1 cellular context compared by ENCODE assay signal in the genomic region with DNA sequence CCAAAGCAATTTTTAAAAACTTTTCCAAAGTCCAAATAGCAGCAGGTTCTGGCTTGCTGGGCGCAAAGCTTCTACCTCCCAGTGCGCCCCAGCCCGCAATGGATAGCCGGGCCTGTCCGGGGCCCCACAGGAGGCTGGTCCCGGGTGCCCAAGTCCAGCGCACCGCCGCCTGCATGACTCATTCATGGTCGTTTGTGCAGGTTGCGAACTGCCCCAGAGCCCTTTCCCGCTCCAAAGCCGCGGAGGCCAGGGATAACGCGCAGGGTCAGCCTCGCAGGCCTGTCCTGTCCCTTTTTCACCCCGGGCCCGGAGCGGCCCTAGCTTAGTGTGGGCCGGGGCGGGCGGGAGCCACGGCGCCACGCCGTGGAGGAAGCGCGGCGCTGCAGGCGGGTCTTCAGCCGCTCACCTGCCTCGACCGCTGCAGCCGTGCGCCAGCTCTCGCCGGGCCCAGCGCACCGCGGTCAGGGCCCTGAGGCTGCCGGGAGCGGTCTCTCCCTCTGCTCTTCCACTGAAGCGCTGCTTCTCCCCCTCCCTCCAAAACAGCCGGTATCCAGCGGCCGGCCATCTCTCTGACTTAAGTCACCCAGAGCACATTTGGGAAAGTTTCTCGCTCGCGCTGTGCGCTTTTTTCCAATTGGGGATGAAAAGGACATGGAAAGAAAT.
A peak's percentile ranks its signal among the peaks of the same experiment; 100 is the strongest.
TF ChIP-seq lines count a peak whose summit lies in the region.

No MANE protein-coding gene starts in this region.

TF ChIP-seq in HepG2, 621 proteins besides CTCF, POLR2A, EP300 and RAD21 (continued from another document and continues in another):
- TF ChIP-seq MIER3 (CRISPR knock-in tag; IDR thresholded peaks at IDR 0.05; ENCODE audit: borderline replicate concordance) (no peak), HNF4G (IDR thresholded peaks at IDR 0.05; ENCODE audit: borderline replicate concordance, low read depth, low read length) (no peak), HNF4G (CRISPR knock-in tag; IDR thresholded peaks at IDR 0.05; ENCODE audit: borderline replicate concordance, low read depth) (no peak), ZNF251 (CRISPR knock-in tag; IDR thresholded peaks at IDR 0.05) (no peak), ZNF616 (CRISPR knock-in tag; IDR thresholded peaks at IDR 0.05; ENCODE audit: low read depth) (no peak), FOXJ3 (CRISPR knock-in tag; IDR thresholded peaks at IDR 0.05; ENCODE audit: borderline replicate concordance) (no peak), SNRNP70 (IDR thresholded peaks at IDR 0.05; ENCODE audit: low read depth, low read length) (no peak), JUND (CRISPR knock-in tag; IDR thresholded peaks at IDR 0.05) (peak; percentile 49; the same call in 1 of the 2 replicates), MAFF (IDR thresholded peaks at IDR 0.05; ENCODE audit: low read depth, low read length) (no peak), NR2C2 (CRISPR knock-in tag; IDR thresholded peaks at IDR 0.05; ENCODE audit: borderline replicate concordance) (no peak), KAT7 (CRISPR knock-in tag; IDR thresholded peaks at IDR 0.05; ENCODE audit: borderline replicate concordance) (no peak), MTA1 (CRISPR knock-in tag; IDR thresholded peaks at IDR 0.05; ENCODE audit: borderline replicate concordance) (no peak), ATF7-NPFF (CRISPR knock-in tag; IDR thresholded peaks at IDR 0.05; ENCODE audit: low read depth) (no peak; the same call in 1 of the 2 replicates), ZNF282 (IDR thresholded peaks at IDR 0.05; ENCODE audit: partially characterized antibody) (no peak), THYN1 (CRISPR knock-in tag; IDR thresholded peaks at IDR 0.05; ENCODE audit: borderline replicate concordance, low read depth) (no peak), ZNF274 (CRISPR knock-in tag; IDR thresholded peaks at IDR 0.05) (0 out of 2 replicates have a peak, but pooled peaks have one; percentile 25), YEATS4 (CRISPR knock-in tag; IDR thresholded peaks at IDR 0.05; ENCODE audit: borderline replicate concordance) (no peak), ZNF724P (CRISPR knock-in tag; IDR thresholded peaks at IDR 0.05; ENCODE audit: borderline replicate concordance) (0 out of 2 replicates have a peak, but pooled peaks have one; percentile 9), KDM4B (CRISPR knock-in tag; IDR thresholded peaks at IDR 0.05) (0 out of 2 replicates have a peak, but pooled peaks have one; percentile 34), ZNF563 (CRISPR knock-in tag; IDR thresholded peaks at IDR 0.05) (no peak), HNRNPUL1 (IDR thresholded peaks at IDR 0.05; ENCODE audit: low read depth, low read length) (no peak), XRCC5 (optimal IDR thresholded peaks at IDR 0.05; ENCODE audit: low read length) (peak; percentile 57), LCORL (IDR thresholded peaks at IDR 0.05) (no peak), LCORL (CRISPR knock-in tag; IDR thresholded peaks at IDR 0.05) (peak; percentile 64; the same call in 1 of the 2 replicates), ZFP90 (CRISPR knock-in tag; IDR thresholded peaks at IDR 0.05; ENCODE audit: borderline replicate concordance) (0 out of 2 replicates have a peak, but pooled peaks have one; percentile 14), CHD2 (IDR thresholded peaks at IDR 0.05; ENCODE audit: low read depth, low read length) (no peak), PHF21A (CRISPR knock-in tag; IDR thresholded peaks at IDR 0.05) (0 out of 2 replicates have a peak, but pooled peaks have one; percentile 28), CC2D1A (CRISPR knock-in tag; IDR thresholded peaks at IDR 0.05) (0 out of 2 replicates have a peak, but pooled peaks have one; percentile 59), SOX6 (IDR thresholded peaks at IDR 0.05) (no peak), SOX6 (CRISPR knock-in tag; IDR thresholded peaks at IDR 0.05) (no peak; the same call in 1 of the 2 replicates), KLF9 (CRISPR knock-in tag; IDR thresholded peaks at IDR 0.05; ENCODE audit: low read depth) (no peak), ZNF788 (CRISPR knock-in tag; IDR thresholded peaks at IDR 0.05; ENCODE audit: borderline replicate concordance) (peak; percentile 37; the same call in 1 of the 2 replicates), ZNF557 (CRISPR knock-in tag; IDR thresholded peaks at IDR 0.05) (no peak), ZSCAN22 (CRISPR knock-in tag; IDR thresholded peaks at IDR 0.05) (no peak), PCBP1 (IDR thresholded peaks at IDR 0.05; ENCODE audit: borderline replicate concordance, low read depth, low read length) (no peak), NRL (CRISPR knock-in tag; IDR thresholded peaks at IDR 0.05; ENCODE audit: borderline replicate concordance) (no peak), ZNF660 (CRISPR knock-in tag; IDR thresholded peaks at IDR 0.05; ENCODE audit: borderline replicate concordance, low read depth) (no peak), MZF1 (CRISPR knock-in tag; IDR thresholded peaks at IDR 0.05; ENCODE audit: borderline replicate concordance) (no peak), TOE1 (CRISPR knock-in tag; IDR thresholded peaks at IDR 0.05) (no peak), ZFP36 (IDR thresholded peaks at IDR 0.05; ENCODE audit: borderline replicate concordance, low read depth, low read length, partially characterized antibody) (no peak), ZSCAN9 (CRISPR knock-in tag; IDR thresholded peaks at IDR 0.05; ENCODE audit: borderline replicate concordance) (no peak), NFKBIZ (CRISPR knock-in tag; IDR thresholded peaks at IDR 0.05) (no peak), ZNF331 (CRISPR knock-in tag; IDR thresholded peaks at IDR 0.05) (no peak), ZFX (CRISPR knock-in tag; IDR thresholded peaks at IDR 0.05; ENCODE audit: low read depth) (peak; percentile 71), MED8 (CRISPR knock-in tag; IDR thresholded peaks at IDR 0.05; ENCODE audit: insufficient replicate concordance) (no peak), TCF12 (IDR thresholded peaks at IDR 0.05) (no peak), TCF12 (CRISPR knock-in tag; IDR thresholded peaks at IDR 0.05) (no peak), NR3C1 (CRISPR knock-in tag; IDR thresholded peaks at IDR 0.05) (no peak), ZNF589 (CRISPR knock-in tag; conservative IDR thresholded peaks at IDR 0.05) (no peak), JUNB (CRISPR knock-in tag; IDR thresholded peaks at IDR 0.05; ENCODE audit: borderline replicate concordance) (no peak)
- TF ChIP-seq, protein P1, sequence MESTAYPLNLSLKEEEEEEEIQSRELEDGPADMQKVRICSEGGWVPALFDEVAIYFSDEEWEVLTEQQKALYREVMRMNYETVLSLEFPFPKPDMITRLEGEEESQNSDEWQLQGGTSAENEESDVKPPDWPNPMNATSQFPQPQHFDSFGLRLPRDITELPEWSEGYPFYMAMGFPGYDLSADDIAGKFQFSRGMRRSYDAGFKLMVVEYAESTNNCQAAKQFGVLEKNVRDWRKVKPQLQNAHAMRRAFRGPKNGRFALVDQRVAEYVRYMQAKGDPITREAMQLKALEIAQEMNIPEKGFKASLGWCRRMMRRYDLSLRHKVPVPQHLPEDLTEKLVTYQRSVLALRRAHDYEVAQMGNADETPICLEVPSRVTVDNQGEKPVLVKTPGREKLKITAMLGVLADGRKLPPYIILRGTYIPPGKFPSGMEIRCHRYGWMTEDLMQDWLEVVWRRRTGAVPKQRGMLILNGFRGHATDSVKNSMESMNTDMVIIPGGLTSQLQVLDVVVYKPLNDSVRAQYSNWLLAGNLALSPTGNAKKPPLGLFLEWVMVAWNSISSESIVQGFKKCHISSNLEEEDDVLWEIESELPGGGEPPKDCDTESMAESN (CRISPR knock-in tag; conservative IDR thresholded peaks at IDR 0.05): peak; percentile 75
- TF ChIP-seq, protein P2, sequence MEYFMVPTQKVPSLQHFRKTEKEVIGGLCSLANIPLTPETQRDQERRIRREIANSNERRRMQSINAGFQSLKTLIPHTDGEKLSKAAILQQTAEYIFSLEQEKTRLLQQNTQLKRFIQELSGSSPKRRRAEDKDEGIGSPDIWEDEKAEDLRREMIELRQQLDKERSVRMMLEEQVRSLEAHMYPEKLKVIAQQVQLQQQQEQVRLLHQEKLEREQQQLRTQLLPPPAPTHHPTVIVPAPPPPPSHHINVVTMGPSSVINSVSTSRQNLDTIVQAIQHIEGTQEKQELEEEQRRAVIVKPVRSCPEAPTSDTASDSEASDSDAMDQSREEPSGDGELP (IDR thresholded peaks at IDR 0.05; ENCODE audit: borderline replicate concordance, low read depth): no peak
- TF ChIP-seq, protein P3, sequence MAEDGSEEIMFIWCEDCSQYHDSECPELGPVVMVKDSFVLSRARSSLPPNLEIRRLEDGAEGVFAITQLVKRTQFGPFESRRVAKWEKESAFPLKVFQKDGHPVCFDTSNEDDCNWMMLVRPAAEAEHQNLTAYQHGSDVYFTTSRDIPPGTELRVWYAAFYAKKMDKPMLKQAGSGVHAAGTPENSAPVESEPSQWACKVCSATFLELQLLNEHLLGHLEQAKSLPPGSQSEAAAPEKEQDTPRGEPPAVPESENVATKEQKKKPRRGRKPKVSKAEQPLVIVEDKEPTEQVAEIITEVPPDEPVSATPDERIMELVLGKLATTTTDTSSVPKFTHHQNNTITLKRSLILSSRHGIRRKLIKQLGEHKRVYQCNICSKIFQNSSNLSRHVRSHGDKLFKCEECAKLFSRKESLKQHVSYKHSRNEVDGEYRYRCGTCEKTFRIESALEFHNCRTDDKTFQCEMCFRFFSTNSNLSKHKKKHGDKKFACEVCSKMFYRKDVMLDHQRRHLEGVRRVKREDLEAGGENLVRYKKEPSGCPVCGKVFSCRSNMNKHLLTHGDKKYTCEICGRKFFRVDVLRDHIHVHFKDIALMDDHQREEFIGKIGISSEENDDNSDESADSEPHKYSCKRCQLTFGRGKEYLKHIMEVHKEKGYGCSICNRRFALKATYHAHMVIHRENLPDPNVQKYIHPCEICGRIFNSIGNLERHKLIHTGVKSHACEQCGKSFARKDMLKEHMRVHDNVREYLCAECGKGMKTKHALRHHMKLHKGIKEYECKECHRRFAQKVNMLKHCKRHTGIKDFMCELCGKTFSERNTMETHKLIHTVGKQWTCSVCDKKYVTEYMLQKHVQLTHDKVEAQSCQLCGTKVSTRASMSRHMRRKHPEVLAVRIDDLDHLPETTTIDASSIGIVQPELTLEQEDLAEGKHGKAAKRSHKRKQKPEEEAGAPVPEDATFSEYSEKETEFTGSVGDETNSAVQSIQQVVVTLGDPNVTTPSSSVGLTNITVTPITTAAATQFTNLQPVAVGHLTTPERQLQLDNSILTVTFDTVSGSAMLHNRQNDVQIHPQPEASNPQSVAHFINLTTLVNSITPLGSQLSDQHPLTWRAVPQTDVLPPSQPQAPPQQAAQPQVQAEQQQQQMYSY (CRISPR knock-in tag; IDR thresholded peaks at IDR 0.05): no peak
- TF ChIP-seq, protein P4, sequence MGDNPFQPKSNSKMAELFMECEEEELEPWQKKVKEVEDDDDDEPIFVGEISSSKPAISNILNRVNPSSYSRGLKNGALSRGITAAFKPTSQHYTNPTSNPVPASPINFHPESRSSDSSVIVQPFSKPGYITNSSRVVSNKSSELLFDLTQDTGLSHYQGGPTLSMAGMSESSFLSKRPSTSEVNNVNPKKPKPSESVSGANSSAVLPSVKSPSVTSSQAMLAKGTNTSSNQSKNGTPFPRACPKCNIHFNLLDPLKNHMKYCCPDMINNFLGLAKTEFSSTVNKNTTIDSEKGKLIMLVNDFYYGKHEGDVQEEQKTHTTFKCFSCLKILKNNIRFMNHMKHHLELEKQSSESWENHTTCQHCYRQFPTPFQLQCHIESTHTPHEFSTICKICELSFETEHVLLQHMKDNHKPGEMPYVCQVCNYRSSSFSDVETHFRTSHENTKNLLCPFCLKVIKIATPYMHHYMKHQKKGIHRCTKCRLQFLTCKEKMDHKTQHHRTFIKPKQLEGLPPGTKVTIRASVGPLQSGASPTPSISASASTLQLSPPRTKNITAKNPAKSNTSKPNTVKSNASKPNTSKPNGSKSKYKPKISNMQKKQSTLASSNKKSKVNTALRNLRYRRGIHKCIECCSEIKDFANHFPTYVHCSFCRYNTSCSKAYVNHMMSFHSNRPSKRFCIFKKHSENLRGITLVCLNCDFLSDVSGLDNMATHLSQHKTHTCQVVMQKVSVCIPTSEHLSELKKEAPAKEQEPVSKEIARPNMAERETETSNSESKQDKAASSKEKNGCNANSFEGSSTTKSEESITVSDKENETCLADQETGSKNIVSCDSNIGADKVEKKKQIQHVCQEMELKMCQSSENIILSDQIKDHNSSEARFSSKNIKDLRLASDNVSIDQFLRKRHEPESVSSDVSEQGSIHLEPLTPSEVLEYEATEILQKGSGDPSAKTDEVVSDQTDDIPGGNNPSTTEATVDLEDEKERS (CRISPR knock-in tag; IDR thresholded peaks at IDR 0.05): no peak
- TF ChIP-seq, protein P5, sequence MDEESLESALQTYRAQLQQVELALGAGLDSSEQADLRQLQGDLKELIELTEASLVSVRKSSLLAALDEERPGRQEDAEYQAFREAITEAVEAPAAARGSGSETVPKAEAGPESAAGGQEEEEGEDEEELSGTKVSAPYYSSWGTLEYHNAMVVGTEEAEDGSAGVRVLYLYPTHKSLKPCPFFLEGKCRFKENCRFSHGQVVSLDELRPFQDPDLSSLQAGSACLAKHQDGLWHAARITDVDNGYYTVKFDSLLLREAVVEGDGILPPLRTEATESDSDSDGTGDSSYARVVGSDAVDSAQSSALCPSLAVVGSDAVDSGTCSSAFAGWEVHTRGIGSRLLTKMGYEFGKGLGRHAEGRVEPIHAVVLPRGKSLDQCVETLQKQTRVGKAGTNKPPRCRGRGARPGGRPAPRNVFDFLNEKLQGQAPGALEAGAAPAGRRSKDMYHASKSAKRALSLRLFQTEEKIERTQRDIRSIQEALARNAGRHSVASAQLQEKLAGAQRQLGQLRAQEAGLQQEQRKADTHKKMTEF (CRISPR knock-in tag; IDR thresholded peaks at IDR 0.05): peak; percentile 79
- TF ChIP-seq, protein P6, sequence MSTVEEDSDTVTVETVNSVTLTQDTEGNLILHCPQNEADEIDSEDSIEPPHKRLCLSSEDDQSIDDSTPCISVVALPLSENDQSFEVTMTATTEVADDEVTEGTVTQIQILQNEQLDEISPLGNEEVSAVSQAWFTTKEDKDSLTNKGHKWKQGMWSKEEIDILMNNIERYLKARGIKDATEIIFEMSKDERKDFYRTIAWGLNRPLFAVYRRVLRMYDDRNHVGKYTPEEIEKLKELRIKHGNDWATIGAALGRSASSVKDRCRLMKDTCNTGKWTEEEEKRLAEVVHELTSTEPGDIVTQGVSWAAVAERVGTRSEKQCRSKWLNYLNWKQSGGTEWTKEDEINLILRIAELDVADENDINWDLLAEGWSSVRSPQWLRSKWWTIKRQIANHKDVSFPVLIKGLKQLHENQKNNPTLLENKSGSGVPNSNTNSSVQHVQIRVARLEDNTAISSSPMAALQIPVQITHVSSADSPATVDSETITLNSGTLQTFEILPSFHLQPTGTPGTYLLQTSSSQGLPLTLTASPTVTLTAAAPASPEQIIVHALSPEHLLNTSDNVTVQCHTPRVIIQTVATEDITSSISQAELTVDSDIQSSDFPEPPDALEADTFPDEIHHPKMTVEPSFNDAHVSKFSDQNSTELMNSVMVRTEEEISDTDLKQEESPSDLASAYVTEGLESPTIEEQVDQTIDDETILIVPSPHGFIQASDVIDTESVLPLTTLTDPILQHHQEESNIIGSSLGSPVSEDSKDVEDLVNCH (CRISPR knock-in tag; IDR thresholded peaks at IDR 0.05): no peak
- TF ChIP-seq, protein P7, sequence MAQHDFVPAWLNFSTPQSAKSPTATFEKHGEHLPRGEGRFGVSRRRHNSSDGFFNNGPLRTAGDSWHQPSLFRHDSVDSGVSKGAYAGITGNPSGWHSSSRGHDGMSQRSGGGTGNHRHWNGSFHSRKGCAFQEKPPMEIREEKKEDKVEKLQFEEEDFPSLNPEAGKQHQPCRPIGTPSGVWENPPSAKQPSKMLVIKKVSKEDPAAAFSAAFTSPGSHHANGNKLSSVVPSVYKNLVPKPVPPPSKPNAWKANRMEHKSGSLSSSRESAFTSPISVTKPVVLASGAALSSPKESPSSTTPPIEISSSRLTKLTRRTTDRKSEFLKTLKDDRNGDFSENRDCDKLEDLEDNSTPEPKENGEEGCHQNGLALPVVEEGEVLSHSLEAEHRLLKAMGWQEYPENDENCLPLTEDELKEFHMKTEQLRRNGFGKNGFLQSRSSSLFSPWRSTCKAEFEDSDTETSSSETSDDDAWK (CRISPR knock-in tag; IDR thresholded peaks at IDR 0.05): no peak
